Comparison of ENCODE assay signal across 23 cellular contexts in genomic region chr17:19301274-19301946, GRCh38.
DNase-seq lines count a peak whose midpoint lies in the region; ATAC-seq and TF ChIP-seq lines count a peak whose summit lies in the region.
"Had no signal": no experiment of that assay in that cellular context is flagged by ENCODE, and none has a peak within 500 bp of the region (broad histone marks: within the 10 kb centered on the region; RNA-seq: fewer than 3 reads in every experiment).

No MANE protein-coding gene starts in this region.

- intact Hi-C loops in Right ventricle myocardium inferior (cut with DNase I) = no loop called here
- intact Hi-C loops in cardiac septum (cut with DNase I) = no loop called here

- H3K9me3 ChIP-seq in parathyroid adenoma (ENCODE audit: control insufficient read depth, low read length) = no peaks in the 10 kb centered on the region
- H3K9me3 ChIP-seq: body of pancreas, right lobe of liver, SJCRH30 had no signal

- H3K79me2 ChIP-seq in parathyroid adenoma = peaks cover 32% of the 10 kb centered on the region

- DNase-seq in Right ventricle myocardium inferior (ENCODE audit: missing footprints) (no peak), cardiac septum (ENCODE audit: low spot score) (no peak), islet precursor cell (peak; percentile 25), C1 segment of cervical spinal cord (lab: John Stamatoyannopoulos, UW) (no peak)
- DNase-seq in activated T-cell treated with anti-CD3 and anti-CD28 coated beads, Interleukin-2, amount 50 U/mL, for 72 hours = no peak
- DNase-seq: 8988T; activated CD4-positive, alpha-beta T cell treated with anti-CD3 and anti-CD28 coated beads, Interleukin-2, amount 50 U/mL, for 48 hours; activated T-cell treated with anti-CD3 and anti-CD28 coated beads, Interleukin-2, amount 50 U/mL, for 1 hour; body of pancreas; NCI-H1105 treated with DMSO at 0.1 percent for 48 hours; NCI-H2107; NCI-H526; OCI-M1; SJCRH30; stimulated activated CD4-positive, alpha-beta T cell treated with anti-CD3 and anti-CD28 coated beads, Interleukin-1b, Interleukin-23, amount 100 ng/mL, for 48 hours; T-helper 2 cell; WERI-Rb-1 had no signal

- H3K27me3 Mint-ChIP-seq in activated T-cell treated with anti-CD3 and anti-CD28 coated beads, Interleukin-2, amount 50 U/mL, for 72 hours (ENCODE audit: low read depth) = peaks cover 13% of the 10 kb centered on the region

- H3K4me3 ChIP-seq in parathyroid adenoma (ENCODE audit: low read depth, low read length) = no peak overlapping the region
- H3K4me3 ChIP-seq: body of pancreas, right lobe of liver, SJCRH30 had no signal

- H3K27me3 ChIP-seq in parathyroid adenoma (ENCODE audit: control insufficient read depth, insufficient read depth, low read length) = no peaks in the 10 kb centered on the region
- H3K27me3 ChIP-seq: body of pancreas, right lobe of liver, SJCRH30 had no signal

- no peak for TF ChIP-seq CTCF in parathyroid adenoma (IDR thresholded peaks at IDR 0.05)

- no peaks in the 10 kb centered on the region for H3K9me3 Mint-ChIP-seq in activated T-cell treated with anti-CD3 and anti-CD28 coated beads, Interleukin-2, amount 50 U/mL, for 72 hours

- no peak overlapping the region for H2AFZ ChIP-seq in parathyroid adenoma

- peaks cover 14% of the 10 kb centered on the region for H3K4me1 Mint-ChIP-seq in activated T-cell treated with anti-CD3 and anti-CD28 coated beads, Interleukin-2, amount 50 U/mL, for 72 hours (ENCODE audit: low read depth)

- no peak overlapping the region for H3K27ac Mint-ChIP-seq in activated T-cell treated with anti-CD3 and anti-CD28 coated beads, Interleukin-2, amount 50 U/mL, for 72 hours
- H3K27ac Mint-ChIP-seq: activated naive CD8-positive, alpha-beta T cell had no signal

- no peak overlapping the region for H3K9ac ChIP-seq in parathyroid adenoma

- no peaks in the 10 kb centered on the region for H3K36me3 Mint-ChIP-seq in activated T-cell treated with anti-CD3 and anti-CD28 coated beads, Interleukin-2, amount 50 U/mL, for 72 hours (ENCODE audit: insufficient read depth in 2 of 2)
- H3K36me3 Mint-ChIP-seq: activated naive CD8-positive, alpha-beta T cell had no signal

- H3K27ac ChIP-seq in parathyroid adenoma = peak overlapping the region; percentile 95
- H3K27ac ChIP-seq: body of pancreas, epithelial cell of prostate, right lobe of liver, SJCRH30, WERI-Rb-1 had no signal

- peaks cover 70% of the 10 kb centered on the region for H3K4me1 ChIP-seq in parathyroid adenoma

- H3K36me3 ChIP-seq in parathyroid adenoma (ENCODE audit: control insufficient read depth, insufficient read depth, low read length) = no peaks in the 10 kb centered on the region
- H3K36me3 ChIP-seq: right lobe of liver, SJCRH30, WERI-Rb-1 had no signal

- ATAC-seq in Right ventricle myocardium inferior = peak; percentile 32
- no peak for ATAC-seq in activated T-cell treated with anti-CD3 and anti-CD28 coated beads, Interleukin-2, amount 50 U/mL, for 72 hours (replicated peaks in 1 of 2)
- ATAC-seq in GM21447 (IDR thresholded peaks at IDR 0.05; ENCODE audit: unreplicated experiment) = no peak
- ATAC-seq in HG02610 (IDR thresholded peaks at IDR 0.05; ENCODE audit: unreplicated experiment) = no peak
- ATAC-seq: body of pancreas, right lobe of liver had no signal

- H3K4me3 Mint-ChIP-seq in activated T-cell treated with anti-CD3 and anti-CD28 coated beads, Interleukin-2, amount 50 U/mL, for 72 hours = no peak overlapping the region
- H3K4me3 Mint-ChIP-seq: activated naive CD8-positive, alpha-beta T cell had no signal

- H3K4me2 ChIP-seq in parathyroid adenoma (ENCODE audit: low read length) = no peak overlapping the region
